ENCODE assay signal across 1 cellular context in the genomic region with DNA sequence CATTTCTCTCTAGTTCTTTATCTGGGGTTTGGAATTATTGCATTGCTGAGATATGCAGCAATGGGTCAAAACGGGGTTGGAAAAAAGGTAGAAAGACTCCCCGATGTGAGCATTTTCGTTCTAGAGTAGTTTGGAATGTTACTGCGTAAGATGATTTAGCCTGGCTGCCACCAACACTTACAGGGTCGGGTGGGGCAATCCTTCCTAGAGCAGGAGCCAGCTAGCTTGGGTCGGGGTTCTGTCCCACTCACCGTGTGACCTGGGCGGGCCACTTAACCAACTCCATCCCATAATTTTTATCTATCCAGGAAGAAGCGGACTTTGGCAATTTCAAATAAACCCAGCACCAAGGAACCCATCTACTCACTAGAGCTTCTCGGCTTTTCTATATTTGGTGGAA.
TF ChIP-seq lines count a peak whose summit lies in the region.

No MANE protein-coding gene starts in this region.

TF ChIP-seq in GM12878, 131 proteins besides CTCF, POLR2A, EP300 and RAD21 (continued from another document):
- TF ChIP-seq, protein P1, sequence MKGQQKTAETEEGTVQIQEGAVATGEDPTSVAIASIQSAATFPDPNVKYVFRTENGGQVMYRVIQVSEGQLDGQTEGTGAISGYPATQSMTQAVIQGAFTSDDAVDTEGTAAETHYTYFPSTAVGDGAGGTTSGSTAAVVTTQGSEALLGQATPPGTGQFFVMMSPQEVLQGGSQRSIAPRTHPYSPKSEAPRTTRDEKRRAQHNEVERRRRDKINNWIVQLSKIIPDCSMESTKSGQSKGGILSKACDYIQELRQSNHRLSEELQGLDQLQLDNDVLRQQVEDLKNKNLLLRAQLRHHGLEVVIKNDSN (IDR thresholded peaks at IDR 0.05; ENCODE audit: borderline replicate concordance, extremely low read length, insufficient read depth, low read depth, low read length), result no peak
- no peak for TF ChIP-seq NR2F1 (conservative IDR thresholded peaks at IDR 0.05)
